In the genomic region with DNA sequence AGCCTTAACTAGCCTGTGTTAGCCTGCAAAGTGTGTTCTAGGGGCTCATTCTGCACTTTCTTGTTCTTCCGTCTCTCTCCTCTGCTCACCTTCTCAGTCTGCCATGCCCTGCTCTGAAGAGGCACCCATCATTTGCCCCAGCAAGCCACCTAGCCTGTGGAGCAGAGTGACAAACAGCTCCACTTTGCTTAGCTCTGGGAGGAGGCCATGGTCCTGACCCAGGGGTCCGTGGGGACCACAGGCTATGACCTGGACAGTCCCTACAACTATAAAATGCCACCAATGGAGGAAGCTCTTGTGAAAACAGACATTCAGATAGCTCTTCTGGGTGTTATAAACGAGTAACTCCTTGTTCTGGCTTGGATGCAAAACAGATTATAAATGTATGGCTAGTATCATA, we compare ENCODE assay signal across 27 cellular contexts.
"Had no signal": no experiment of that assay in that cellular context is flagged by ENCODE, and none has a peak within 500 bp of the region (broad histone marks: within the 10 kb centered on the region; RNA-seq: fewer than 3 reads in every experiment).

No MANE protein-coding gene starts in this region.

- H3K4me3 Mint-ChIP-seq: dendritic cell treated with granulocyte-macrophage colony-stimulating factor and Interleukin-4, amounts not matched to agents 40 ng/mL and 50 ng/mL, for 4 days; effector memory CD8-positive, alpha-beta T cell; endodermal cell had no signal

- H3K9me3 ChIP-seq: colonic mucosa, esophagus muscularis mucosa, gastrocnemius medialis, gastroesophageal sphincter had no signal

- FAIRE-seq: colon, endometrium, endothelial cell of umbilical vein, frontal cortex had no signal

- H3K4me1 ChIP-seq: colonic mucosa, esophagus muscularis mucosa, esophagus squamous epithelium, foreskin keratinocyte, gastrocnemius medialis, gastroesophageal sphincter, heart left ventricle, heart right ventricle had no signal

- H3K27me3 ChIP-seq: colonic mucosa, esophagus muscularis mucosa, esophagus squamous epithelium, foreskin keratinocyte, gastrocnemius medialis, gastroesophageal sphincter, heart left ventricle, heart right ventricle had no signal

- H3K4me3 ChIP-seq: colonic mucosa, coronary artery, dorsolateral prefrontal cortex, esophagus muscularis mucosa, esophagus squamous epithelium, gastrocnemius medialis, gastroesophageal sphincter, heart left ventricle, heart right ventricle had no signal

- H3K27ac Mint-ChIP-seq: dendritic cell treated with granulocyte-macrophage colony-stimulating factor and Interleukin-4, amounts not matched to agents 40 ng/mL and 50 ng/mL, for 4 days; effector memory CD8-positive, alpha-beta T cell; endodermal cell had no signal

- DNase-seq: colonic mucosa; cortex of kidney; dermis blood vessel endothelial cell; dorsolateral prefrontal cortex; effector CD4-positive, alpha-beta T cell; effector CD8-positive, alpha-beta T cell; effector memory CD4-positive, alpha-beta T cell; effector memory CD8-positive, alpha-beta T cell; endodermal cell; erythroblast; esophagus squamous epithelium; foreskin fibroblast; foreskin keratinocyte; gastrocnemius medialis; glutamatergic neuron; head of caudate nucleus; heart left ventricle; heart right ventricle had no signal

- H3K27me3 Mint-ChIP-seq: dendritic cell treated with granulocyte-macrophage colony-stimulating factor and Interleukin-4, amounts not matched to agents 40 ng/mL and 50 ng/mL, for 4 days; effector memory CD8-positive, alpha-beta T cell had no signal

- H3K36me3 ChIP-seq: colonic mucosa, esophagus muscularis mucosa, esophagus squamous epithelium, gastrocnemius medialis, gastroesophageal sphincter, heart left ventricle, heart right ventricle had no signal

- H3K27ac ChIP-seq: colonic mucosa, coronary artery, dorsolateral prefrontal cortex, epithelial cell of prostate, esophagus muscularis mucosa, esophagus squamous epithelium, foreskin keratinocyte, gastrocnemius medialis, gastroesophageal sphincter, heart left ventricle, heart right ventricle had no signal
